In the genomic region with DNA sequence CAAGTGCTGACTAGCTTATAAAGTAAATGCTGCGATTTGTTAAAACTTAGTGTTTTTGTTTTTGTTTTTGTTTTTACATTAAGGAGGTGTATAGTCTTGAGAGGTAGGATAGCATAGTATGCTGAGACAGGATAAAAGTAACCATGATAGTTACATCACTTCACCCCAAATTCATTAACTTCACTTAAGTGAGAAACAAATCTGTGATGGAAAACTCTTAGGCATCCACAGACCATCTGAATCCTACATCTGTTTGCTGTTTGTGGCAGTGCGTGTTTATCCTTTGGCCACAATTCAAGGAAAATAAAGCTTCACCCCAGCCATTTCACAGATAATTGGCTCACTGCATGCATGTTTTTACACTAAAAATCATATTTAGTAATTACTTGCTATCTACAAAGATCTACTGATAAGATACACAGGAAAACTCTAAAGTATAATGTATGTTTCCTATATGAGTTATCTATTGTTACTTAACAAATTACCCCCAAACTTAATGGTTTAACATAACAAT, we compare ENCODE assay signal across 34 cellular contexts.
"Had no signal": no experiment of that assay in that cellular context is flagged by ENCODE, and none has a peak within 500 bp of the region (broad histone marks: within the 10 kb centered on the region; RNA-seq: fewer than 3 reads in every experiment).

No MANE protein-coding gene starts in this region.

- H3K36me3 ChIP-seq: MG63 had no signal

- H3K9me3 ChIP-seq: MG63 had no signal

- DNase-seq: Karpas-422, Kasumi-1, MG63, MM.1S, MV-4-11, NCI-H1048, NCI-H1092, NCI-H1092 treated with DMSO at 0.1 percent for 48 hours, NCI-H1105, NCI-H1105 treated with DMSO at 0.1 percent for 48 hours, NCI-H1417, NCI-H1417 treated with DMSO at 0.1 percent for 48 hours, NCI-H1436, NCI-H1436 treated with DMSO at 0.1 percent for 48 hours, NCI-H146, NCI-H1694, NCI-H1694 treated with DMSO at 0.1 percent for 48 hours, NCI-H187, NCI-H187 treated with DMSO at 0.1 percent for 48 hours, NCI-H1930, NCI-H2029, NCI-H2029 treated with DMSO at 0.1 percent for 48 hours, NCI-H2081, NCI-H2081 treated with DMSO at 0.1 percent for 48 hours, NCI-H2107, NCI-H2171, NCI-H2171 treated with DMSO at 0.1 percent for 48 hours, NCI-H2227 treated with DMSO at 0.1 percent for 48 hours, NCI-H226, NCI-H345, NCI-H446, NCI-H446 treated with DMSO at 0.1 percent for 48 hours, NCI-H510A, NCI-H510A treated with DMSO at 0.1 percent for 48 hours had no signal

- H3K4me3 ChIP-seq: MG63 had no signal
